ENCODE assay signal across 27 cellular contexts in genomic region chr7:265192-265997, GRCh38. TPM values are rescaled to one million over a fixed set of nuclear protein-coding genes. Genes with fewer than 3 reads are reported as not detected.
DNase-seq lines count a peak whose midpoint lies in the region; ATAC-seq and TF ChIP-seq lines count a peak whose summit lies in the region.
"Had no signal": no experiment of that assay in that cellular context is flagged by ENCODE, and none has a peak within 500 bp of the region (broad histone marks: within the 10 kb centered on the region; RNA-seq: fewer than 3 reads in every experiment).

No MANE protein-coding gene starts in this region.

- no peak overlapping the region for H3K27ac Mint-ChIP-seq in activated naive CD8-positive, alpha-beta T cell treated with anti-CD3 and anti-CD28 coated beads, Interleukin-2, amount 10 ng/mL, durations not matched to agents 7 days and 5 days
- no peak overlapping the region for H3K27ac Mint-ChIP-seq in activated naive CD8-positive, alpha-beta T cell treated with anti-CD3 and anti-CD28 coated beads, Interleukin-2, amount 50 U/mL, for 24 hours
- H3K27ac Mint-ChIP-seq: activated CD8-positive, alpha-beta T cell treated with anti-CD3 and anti-CD28 coated beads, Interleukin-2, amount 10 ng/mL, durations not matched to agents 7 days and 5 days had no signal

- TF ChIP-seq EP300 in transverse colon (IDR thresholded peaks at IDR 0.05; ENCODE audit: low read depth), result no peak

- H3K27me3 Mint-ChIP-seq in activated naive CD8-positive, alpha-beta T cell treated with anti-CD3 and anti-CD28 coated beads, Interleukin-2, amount 10 ng/mL, durations not matched to agents 7 days and 5 days, result no peaks in the 10 kb centered on the region
- H3K27me3 Mint-ChIP-seq in activated naive CD8-positive, alpha-beta T cell treated with anti-CD3 and anti-CD28 coated beads, Interleukin-2, amount 50 U/mL, for 24 hours, result peaks cover 1% of the 10 kb centered on the region

- H3K4me3 ChIP-seq in RWPE2 (ENCODE audit: severe bottlenecking) (no peak overlapping the region), transverse colon (no peak overlapping the region)
- H3K4me3 ChIP-seq: ascending aorta, GM12878, SK-N-MC, vagina had no signal

- 62 to 65% methylated on average over 8 to 25 of the region's 25 CpGs for WGBS in transverse colon (ENCODE audit: low coverage in 1 of 2), 2 donors

- H3K4me1 Mint-ChIP-seq in activated naive CD8-positive, alpha-beta T cell treated with anti-CD3 and anti-CD28 coated beads, Interleukin-2, amount 10 ng/mL, durations not matched to agents 7 days and 5 days, result no peaks in the 10 kb centered on the region
- peaks cover 3% of the 10 kb centered on the region for H3K4me1 Mint-ChIP-seq in activated naive CD8-positive, alpha-beta T cell treated with anti-CD3 and anti-CD28 coated beads, Interleukin-2, amount 50 U/mL, for 24 hours

- peaks cover 2% of the 10 kb centered on the region for H3K36me3 ChIP-seq in RWPE2 (ENCODE audit: low read depth)
- H3K36me3 ChIP-seq in transverse colon, result no peaks in the 10 kb centered on the region

- H3K9me3 Mint-ChIP-seq in activated naive CD8-positive, alpha-beta T cell treated with anti-CD3 and anti-CD28 coated beads, Interleukin-2, amount 10 ng/mL, durations not matched to agents 7 days and 5 days, result peaks cover 7% of the 10 kb centered on the region
- H3K9me3 Mint-ChIP-seq in activated naive CD8-positive, alpha-beta T cell treated with anti-CD3 and anti-CD28 coated beads, Interleukin-2, amount 50 U/mL, for 24 hours, result peaks cover 4% of the 10 kb centered on the region

- H3K27ac ChIP-seq in RWPE2 (ENCODE audit: poor library complexity, severe bottlenecking) (no peak overlapping the region), transverse colon (peak overlapping the region in 3 of 4 donors; percentile 7 to 85 (median 81))
- H3K27ac ChIP-seq: ascending aorta, C4-2B, SK-N-MC, vagina had no signal

- intact Hi-C loops in transverse colon (cut with DNase I; ENCODE audit: low total_unique reads), result no loop called here

- H3K4me3 Mint-ChIP-seq in activated naive CD8-positive, alpha-beta T cell treated with anti-CD3 and anti-CD28 coated beads, Interleukin-2, amount 10 ng/mL, durations not matched to agents 7 days and 5 days, result no peak overlapping the region
- no peak overlapping the region for H3K4me3 Mint-ChIP-seq in activated naive CD8-positive, alpha-beta T cell treated with anti-CD3 and anti-CD28 coated beads, Interleukin-2, amount 50 U/mL, for 24 hours
- H3K4me3 Mint-ChIP-seq: activated CD8-positive, alpha-beta T cell treated with anti-CD3 and anti-CD28 coated beads, Interleukin-2, amount 10 ng/mL, durations not matched to agents 7 days and 5 days had no signal

- H3K36me3 Mint-ChIP-seq in activated naive CD8-positive, alpha-beta T cell treated with anti-CD3 and anti-CD28 coated beads, Interleukin-2, amount 10 ng/mL, durations not matched to agents 7 days and 5 days, result no peaks in the 10 kb centered on the region
- peaks cover 4% of the 10 kb centered on the region for H3K36me3 Mint-ChIP-seq in activated naive CD8-positive, alpha-beta T cell treated with anti-CD3 and anti-CD28 coated beads, Interleukin-2, amount 50 U/mL, for 24 hours (ENCODE audit: low read depth)

- H3K27me3 ChIP-seq in RWPE2 (ENCODE audit: insufficient read depth, poor library complexity, severe bottlenecking), result no peaks in the 10 kb centered on the region
- H3K27me3 ChIP-seq in transverse colon, result no peaks in the 10 kb centered on the region
- H3K27me3 ChIP-seq: ascending aorta, vagina had no signal

- POLR2A ChIA-PET in activated naive CD8-positive, alpha-beta T cell treated with anti-CD3 and anti-CD28 coated beads, Interleukin-2, amount 10 ng/mL, durations not matched to agents 7 days and 5 days (lab: Charles Lee), result no interaction called here

- in situ Hi-C loops in transverse colon (cut with MboI; ENCODE audit: low pct_ligation_motif_present in 1 of 4, low pct_unique_long_range_greater_than_20kb in 1 of 4, low sequenced_read_pairs in 3 of 4), result no loop called here

- DNase-seq in activated naive CD8-positive, alpha-beta T cell treated with anti-CD3 and anti-CD28 coated beads, Interleukin-2, amount 10 ng/mL, durations not matched to agents 7 days and 5 days, result no peak
- no peak for DNase-seq in activated naive CD8-positive, alpha-beta T cell treated with anti-CD3 and anti-CD28 coated beads, Interleukin-2, amount 50 U/mL, for 24 hours
- DNase-seq in RWPE2 (ENCODE audit: low spot score) (peak; percentile 33), left lobe of liver (ENCODE audit: low spot score) (no peak), transverse colon (no peak), NCI-H1417 (lab: John Stamatoyannopoulos, UW) (no peak), occipital lobe (lab: John Stamatoyannopoulos, UW) (no peak), HuH-7.5 (ENCODE audit: low spot score) (no peak)
- DNase-seq: activated CD8-positive, alpha-beta T cell treated with anti-CD3 and anti-CD28 coated beads, Interleukin-2, amount 10 ng/mL, durations not matched to agents 7 days and 5 days; activated naive CD4-positive, alpha-beta T cell treated with Interleukin-2 at 50 U/mL for 16 hours; activated T-cell treated with anti-CD3 and anti-CD28 coated beads, Interleukin-2, amount 50 U/mL, for 1 hour; cerebellar nuclear complex; effector memory CD4-positive, alpha-beta T cell; esophagus squamous epithelium; GF-D8; NCI-H187 treated with DMSO at 0.1 percent for 48 hours; stimulated activated CD4-positive, alpha-beta T cell treated with anti-CD3 and anti-CD28 coated beads, Interleukin-15, amount 100 ng/mL, for 24 hours; T-helper 9 cell had no signal

- ATAC-seq in activated naive CD8-positive, alpha-beta T cell treated with anti-CD3 and anti-CD28 coated beads, Interleukin-2, amount 10 ng/mL, durations not matched to agents 7 days and 5 days (ENCODE audit: low read depth), result peak; percentile 19
- no peak for ATAC-seq in activated naive CD8-positive, alpha-beta T cell treated with anti-CD3 and anti-CD28 coated beads, Interleukin-2, amount 50 U/mL, for 24 hours
- peak; percentile 5; the same call in 1 of the 3 replicates for ATAC-seq in RWPE2 (ENCODE audit: low read depth)
- peak; percentile 3 for ATAC-seq in left lobe of liver
- ATAC-seq: GM12878, PC-3 had no signal

- H3K9me3 ChIP-seq in RWPE2 (ENCODE audit: severe bottlenecking), result peaks cover 13% of the 10 kb centered on the region
- H3K9me3 ChIP-seq in transverse colon, result peaks cover 0 to 3% of the 10 kb centered on the region in 2 donors
- H3K9me3 ChIP-seq: ascending aorta, vagina had no signal

- no peak for TF ChIP-seq POLR2A in transverse colon (IDR thresholded peaks at IDR 0.05)

- H3K4me1 ChIP-seq in RWPE2 (ENCODE audit: insufficient read depth, poor library complexity, severe bottlenecking), result peaks cover 6% of the 10 kb centered on the region
- peaks cover 4 to 26% (median 25%) of the 10 kb centered on the region in 4 donors for H3K4me1 ChIP-seq in transverse colon
- H3K4me1 ChIP-seq: ascending aorta, vagina had no signal

- TF ChIP-seq CTCF in RWPE2 (IDR thresholded peaks at IDR 0.05; ENCODE audit: poor library complexity, severe bottlenecking) (no peak), transverse colon (IDR thresholded peaks at IDR 0.05) (no peak)

RNA-seq across cellular contexts. Expression of gene FOXL3, which starts 24.6 kb away (rescaled TPM):
- not detected for total RNA-seq in activated naive CD8-positive, alpha-beta T cell treated with anti-CD3 and anti-CD28 coated beads, Interleukin-2, amount 10 ng/mL, durations not matched to agents 7 days and 5 days
- total RNA-seq in left lobe of liver (not detected), transverse colon (not detected), occipital lobe (not detected)
- total RNA-seq: activated CD8-positive, alpha-beta T cell treated with anti-CD3 and anti-CD28 coated beads, Interleukin-2, amount 10 ng/mL, durations not matched to agents 7 days and 5 days; ascending aorta; esophagus squamous epithelium; GM12878; H4; HT-29; mononuclear cell; PC-3; vagina had no signal
